8 cellular contexts compared by ENCODE assay signal in genomic region chr6:122400467-122401089, GRCh38. TPM values are rescaled to one million over a fixed set of nuclear protein-coding genes. Genes with fewer than 3 reads are reported as not detected.
DNase-seq lines count a peak whose midpoint lies in the region; ATAC-seq and TF ChIP-seq lines count a peak whose summit lies in the region.

No MANE protein-coding gene starts in this region.

- no peak overlapping the region for H2AFZ ChIP-seq in DND-41 (ENCODE audit: low read depth, low read length)
- H2AFZ ChIP-seq in MM.1S (ENCODE audit: low read length), result peak overlapping the region; percentile 98; the same call in 1 of the 2 replicates

- H3K27me3 ChIP-seq in DND-41 (ENCODE audit: insufficient read depth, low read length, poor library complexity), result no peaks in the 10 kb centered on the region
- H3K27me3 ChIP-seq in MM.1S (replicated peaks; ENCODE audit: insufficient read depth, low read length), result no peaks in the 10 kb centered on the region
- H3K27me3 ChIP-seq in ectodermal cell (ENCODE audit: control insufficient read depth, insufficient read depth, low read length, poor library complexity, severe bottlenecking), result peaks cover 26% of the 10 kb centered on the region
- no peaks in the 10 kb centered on the region for H3K27me3 ChIP-seq in neutrophil

- no peak for ATAC-seq in DND-41 (ENCODE audit: insufficient read depth, low read depth)
- no peak for ATAC-seq in HG03460 (IDR thresholded peaks at IDR 0.05; ENCODE audit: unreplicated experiment)
- no peak for ATAC-seq in GM19324 (IDR thresholded peaks at IDR 0.05; ENCODE audit: low FRiP score, unreplicated experiment)

- H3K36me3 ChIP-seq in DND-41 (ENCODE audit: insufficient read depth, low read length), result peaks cover 7% of the 10 kb centered on the region
- H3K36me3 ChIP-seq in MM.1S (replicated peaks; ENCODE audit: insufficient read depth, low read length), result no peaks in the 10 kb centered on the region
- H3K36me3 ChIP-seq in ectodermal cell (ENCODE audit: control insufficient read depth, insufficient read depth, low read length), result no peaks in the 10 kb centered on the region
- H3K36me3 ChIP-seq in neutrophil, result no peaks in the 10 kb centered on the region

- 59 to 69% methylated on average over 4 of the region's 4 CpGs for WGBS in ectodermal cell, 2 experiments

- peak overlapping the region; percentile 97 for H3K27ac ChIP-seq in DND-41 (ENCODE audit: low read length)
- H3K27ac ChIP-seq in MM.1S (ENCODE audit: low read length), result no peak overlapping the region
- no peak overlapping the region for H3K27ac ChIP-seq in ectodermal cell (ENCODE audit: insufficient read depth, low read depth, low read length, poor library complexity, severe bottlenecking)
- H3K27ac ChIP-seq in neutrophil, result no peak overlapping the region

- DNase-seq in DND-41, result no peak
- DNase-seq in MM.1S, result peak; percentile 8
- DNase-seq in cerebellum (ENCODE audit: low spot score), result no peak
- no peak for DNase-seq in SHP77 treated with DMSO at 0.1 percent for 48 hours (lab: John Stamatoyannopoulos, UW)

- TF ChIP-seq CTCF in DND-41 (IDR thresholded peaks at IDR 0.05; ENCODE audit: borderline replicate concordance, extremely low read depth, low read length, poor library complexity, severe bottlenecking) (no peak), MM.1S (IDR thresholded peaks at IDR 0.05; ENCODE audit: low read length) (no peak), neutrophil (IDR thresholded peaks at IDR 0.05) (no peak)

- H3K9me3 ChIP-seq in DND-41 (ENCODE audit: insufficient read depth, low read length, severe bottlenecking), result no peaks in the 10 kb centered on the region
- H3K9me3 ChIP-seq in MM.1S (replicated peaks; ENCODE audit: insufficient read depth, low read length), result no peaks in the 10 kb centered on the region
- no peaks in the 10 kb centered on the region for H3K9me3 ChIP-seq in ectodermal cell (ENCODE audit: control insufficient read depth, low read length)
- no peaks in the 10 kb centered on the region for H3K9me3 ChIP-seq in neutrophil

- H3K4me1 ChIP-seq in DND-41 (ENCODE audit: insufficient read depth, low read length), result peaks cover 56% of the 10 kb centered on the region
- H3K4me1 ChIP-seq in MM.1S (ENCODE audit: low read length), result peaks cover 16% of the 10 kb centered on the region; the same call in 1 of the 2 replicates
- peaks cover 14% of the 10 kb centered on the region for H3K4me1 ChIP-seq in ectodermal cell (ENCODE audit: control insufficient read depth, insufficient read depth, low read length)
- H3K4me1 ChIP-seq in neutrophil (ENCODE audit: control insufficient read depth in 1 of 2, insufficient read depth in 1 of 2, low read depth in 1 of 2, low read length in 1 of 2), result peaks cover 12 to 14% of the 10 kb centered on the region in 2 experiments

- H3K9me2 ChIP-seq in MM.1S (replicated peaks; ENCODE audit: insufficient read depth, low read length), result no peaks in the 10 kb centered on the region; the same call in 1 of the 2 replicates

- H3K9ac ChIP-seq in DND-41 (ENCODE audit: low read depth, low read length) (peak overlapping the region; percentile 98), MM.1S (ENCODE audit: low read length) (peak overlapping the region; percentile 88; the same call in 1 of the 2 replicates)

- peaks cover 61% of the 10 kb centered on the region for H3K79me2 ChIP-seq in DND-41 (ENCODE audit: insufficient read depth, low read length)
- H3K79me2 ChIP-seq in MM.1S (ENCODE audit: low read length), result peaks cover 61% of the 10 kb centered on the region

- H3F3A ChIP-seq in MM.1S (ENCODE audit: insufficient read depth, low read length), result peaks cover 8% of the 10 kb centered on the region; the same call in 1 of the 2 replicates

- H3K4me2 ChIP-seq in DND-41 (ENCODE audit: insufficient read depth, low read length) (peak overlapping the region; percentile 65), MM.1S (ENCODE audit: low read depth, low read length) (peak overlapping the region; percentile 82)

- H3K4me3 ChIP-seq in DND-41 (ENCODE audit: low read depth in 1 of 2, low read length in 2 of 2) (peak overlapping the region; percentile 83 to 100; a peak in 3 of 4 replicates), MM.1S (ENCODE audit: low read length) (peak overlapping the region; percentile 97), ectodermal cell (ENCODE audit: insufficient read depth, low read depth, low read length) (peak overlapping the region; percentile 98), neutrophil (ENCODE audit: low read depth in 1 of 2, low read length in 1 of 2) (peak overlapping the region; percentile 80 to 88)

- H4K20me1 ChIP-seq in DND-41 (ENCODE audit: insufficient read depth, low read length), result peaks cover 27% of the 10 kb centered on the region; the same call in 1 of the 2 replicates
- H4K20me1 ChIP-seq in MM.1S (ENCODE audit: insufficient read depth, low read length), result no peaks in the 10 kb centered on the region

RNA-seq across cellular contexts. Expression of gene HSF2, which starts 1.1 kb away (rescaled TPM):
- polyA plus RNA-seq in ectodermal cell (2013, experiment 1 of 4), result 42.3 TPM
- polyA plus RNA-seq in ectodermal cell (2013, experiment 2 of 4), result 39.2 TPM
- polyA plus RNA-seq in ectodermal cell (2013, experiment 3 of 4), result 34.4 TPM
- polyA plus RNA-seq in ectodermal cell (2013, experiment 4 of 4), result 39.0 TPM
- total RNA-seq in cerebellum, result 48.4 TPM
